Comparison of ENCODE assay signal across 28 cellular contexts in the genomic region with DNA sequence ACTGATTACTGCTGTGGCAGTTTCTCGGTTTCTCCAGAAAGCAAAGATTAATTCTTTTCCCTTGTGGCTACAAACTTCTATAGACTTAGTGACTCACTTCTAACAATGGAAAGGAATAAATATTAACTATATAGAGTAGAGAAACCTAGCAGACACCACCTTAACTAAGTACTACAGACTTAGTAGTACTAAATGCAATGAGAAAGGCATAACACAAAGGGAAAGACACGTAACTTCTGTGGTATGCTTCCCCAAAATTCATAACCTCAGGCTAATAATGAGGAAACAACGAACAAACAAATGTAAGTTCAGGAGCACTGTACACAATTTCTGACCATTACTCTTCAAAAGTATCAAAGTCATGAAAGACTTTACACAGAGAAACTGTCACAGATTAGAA. TPM values are rescaled to one million over a fixed set of nuclear protein-coding genes. Genes with fewer than 3 reads are reported as not detected.
"Had no signal": no experiment of that assay in that cellular context is flagged by ENCODE, and none has a peak within 500 bp of the region (broad histone marks: within the 10 kb centered on the region; RNA-seq: fewer than 3 reads in every experiment).

No MANE protein-coding gene starts in this region.

- H3K4me2 ChIP-seq: PC-9 had no signal

- H3K27me3 ChIP-seq: brain microvascular endothelial cell, MG63 had no signal

- H3K27ac ChIP-seq: brain microvascular endothelial cell, PC-9, RWPE1, VCaP had no signal

- DNase-seq: activated B cell treated with CpG ODN at 0.5 μM for 24 hours; activated CD4-positive, alpha-beta memory T cell treated with anti-CD3 and anti-CD28 coated beads for 36 hours; activated CD4-positive, alpha-beta T cell treated with anti-CD3 and anti-CD28 coated beads for 4 hours; activated CD4-positive, alpha-beta T cell treated with anti-CD3 and anti-CD28 coated beads, Interleukin-2, amount 50 U/mL, for 1 hour; activated CD4-positive, CD25-positive, alpha-beta regulatory T cell treated with anti-CD3 and anti-CD28 coated beads, Interleukin-2, amount 50 U/mL, for 72 hours; activated CD8-positive, alpha-beta memory T cell treated with anti-CD3 and anti-CD28 coated beads, Interleukin-2, amount 50 U/mL, for 4 hours; activated effector memory CD4-positive, alpha-beta T cell treated with Interleukin-2 at 50 U/mL for 16 hours; activated naive CD4-positive, alpha-beta T cell treated with anti-CD3 and anti-CD28 coated beads, Interleukin-2, amount 50 U/mL, for 16 hours; activated naive CD8-positive, alpha-beta T cell treated with anti-CD3 and anti-CD28 coated beads for 36 hours; activated T-cell treated with anti-CD3 and anti-CD28 coated beads for 4 hours; activated T-cell treated with anti-CD3 and anti-CD28 coated beads, Interleukin-2, amount 50 U/mL, for 48 hours; amniotic stem cell; aorta; brain microvascular endothelial cell; MG63; NCI-H1048; NCI-H2081 treated with DMSO at 0.1 percent for 48 hours; NCI-H510A; NCI-H748 treated with DMSO at 0.1 percent for 48 hours; NK-92 treated with Interleukin-12 subunit alpha and Interleukin-12 subunit beta, amount 100 ng/mL, for 24 hours; PC-9; SIG-M5; T-cell; T-helper 9 cell had no signal

- ATAC-seq: Right ventricle myocardium inferior, T-cell had no signal

- H3K9me3 ChIP-seq: MG63 had no signal

- H3K4me3 ChIP-seq: MG63, PC-9 had no signal

RNA-seq across cellular contexts. Expression of a gene that starts 31.3 kb away (rescaled TPM):
- total RNA-seq: PC-9, SK-MEL-5 had no signal
